ENCODE assay signal across 20 cellular contexts in the genomic region with DNA sequence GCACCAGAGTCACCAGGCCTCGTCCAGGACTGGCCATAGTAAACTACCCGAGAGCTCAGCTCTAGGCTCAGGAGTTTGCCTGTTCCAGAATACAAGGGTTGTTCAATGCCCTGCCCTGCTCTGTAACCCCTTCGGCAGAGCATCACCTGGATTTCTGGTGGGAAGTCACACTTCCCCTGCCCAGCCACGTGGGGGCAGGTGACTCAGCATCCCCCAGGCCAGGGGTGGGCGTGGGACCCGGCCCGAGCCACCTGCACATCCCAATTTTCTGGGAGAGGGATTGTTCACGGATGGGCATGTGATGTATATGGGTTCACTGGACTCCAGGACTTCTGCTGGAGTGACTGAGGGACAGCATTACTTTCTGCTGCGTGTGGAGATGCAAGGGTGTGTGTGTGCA. TPM values are rescaled to one million over a fixed set of nuclear protein-coding genes. Genes with fewer than 3 reads are reported as not detected.
DNase-seq lines count a peak whose midpoint lies in the region; ATAC-seq and TF ChIP-seq lines count a peak whose summit lies in the region.
"Had no signal": no experiment of that assay in that cellular context is flagged by ENCODE, and none has a peak within 500 bp of the region (broad histone marks: within the 10 kb centered on the region; RNA-seq: fewer than 3 reads in every experiment).

No MANE protein-coding gene starts in this region.

- H3K18ac ChIP-seq in H9 (ENCODE audit: insufficient read length, low read depth, low read length) = no peak overlapping the region
- H3K18ac ChIP-seq in neuronal stem cell (ENCODE audit: low read length) = peak overlapping the region; percentile 32

- H2BK5ac ChIP-seq in H9 (ENCODE audit: insufficient read length, low read length) = no peak overlapping the region
- H2BK5ac ChIP-seq in neuronal stem cell (ENCODE audit: low read length) = no peak overlapping the region

- WGBS in H9 (ENCODE audit: extremely low coverage, insufficient read length, low lambda C conversion rate) = no CpG with 5 or more reads among the region's 9 CpGs
- no CpG with 5 or more reads among the region's 9 CpGs for WGBS in neuronal stem cell (ENCODE audit: extremely low coverage in 2 of 2, insufficient read length in 2 of 2, insufficient replicate concordance in 1 of 2), 2 donors

- no peak overlapping the region for H3T11ph ChIP-seq in H9 (ENCODE audit: low read length)

- H3K79me1 ChIP-seq in H9 (ENCODE audit: insufficient read depth, low read depth, low read length, poor library complexity, severe bottlenecking) (no peaks in the 10 kb centered on the region), neuronal stem cell (ENCODE audit: low read depth, low read length) (peaks cover 2% of the 10 kb centered on the region)

- H3K4ac ChIP-seq in H9 (ENCODE audit: low read depth, low read length) (no peak overlapping the region), neuronal stem cell (ENCODE audit: low read length) (no peak overlapping the region)

- H2AFZ ChIP-seq in DND-41 (ENCODE audit: low read depth, low read length) = no peak overlapping the region
- H2AFZ ChIP-seq in H9 (ENCODE audit: low read length) = no peak overlapping the region
- no peak overlapping the region for H2AFZ ChIP-seq in neuronal stem cell (ENCODE audit: low read length)

- H3K56ac ChIP-seq in H9 (ENCODE audit: insufficient read length, low read depth, low read length) = no peak overlapping the region

- no peak overlapping the region for H2AK5ac ChIP-seq in H9 (ENCODE audit: insufficient read length, low read length)
- no peak overlapping the region for H2AK5ac ChIP-seq in neuronal stem cell (ENCODE audit: low read depth, low read length)

- H3K36me3 ChIP-seq in DND-41 (ENCODE audit: insufficient read depth, low read length) (no peaks in the 10 kb centered on the region), neuronal stem cell (replicated peaks in 1 of 2; ENCODE audit: control insufficient read depth in 2 of 2, insufficient read depth in 2 of 2, low read length in 2 of 2) (no peaks in the 10 kb centered on the region)

- TF ChIP-seq CTCF in DND-41 (IDR thresholded peaks at IDR 0.05; ENCODE audit: borderline replicate concordance, extremely low read depth, low read length, poor library complexity, severe bottlenecking) (peak; percentile 33), H9 (conservative IDR thresholded peaks at IDR 0.05) (peak; percentile 60), astrocyte of the spinal cord (IDR thresholded peaks at IDR 0.05; ENCODE audit: low read depth, low read length) (peak; percentile 6)

- no peak overlapping the region for H3K4me2 ChIP-seq in DND-41 (ENCODE audit: insufficient read depth, low read length)
- H3K4me2 ChIP-seq in H9 (ENCODE audit: insufficient read depth, insufficient read length, low read length) = no peak overlapping the region
- H3K4me2 ChIP-seq in neuronal stem cell (ENCODE audit: insufficient read depth, low read length, poor library complexity, severe bottlenecking) = no peak overlapping the region

- H3K27me3 Mint-ChIP-seq in H9 (ENCODE audit: low read depth) = peaks cover 17% of the 10 kb centered on the region
- peaks cover 0 to 9% of the 10 kb centered on the region in 2 donors for H3K27me3 Mint-ChIP-seq in natural killer cell treated with Interleukin-12 subunit alpha and Interleukin-12 subunit beta and Interleukin-15 and Interleukin-18, amount 100 ng/mL, for 72 hours
- H3K27me3 Mint-ChIP-seq: IgD-negative memory B cell had no signal

- H4K5ac ChIP-seq in H9 (ENCODE audit: insufficient read length, low read depth, low read length) = no peak overlapping the region

- H3K9ac ChIP-seq in DND-41 (ENCODE audit: low read depth, low read length) = no peak overlapping the region
- H3K9ac ChIP-seq in H9 (ENCODE audit: extremely low read depth, insufficient read length, low read length) = no peak overlapping the region
- no peak overlapping the region for H3K9ac ChIP-seq in neuronal stem cell (ENCODE audit: low read depth, low read length, poor library complexity)

- no peaks in the 10 kb centered on the region for H3K23me2 ChIP-seq in H9 (ENCODE audit: insufficient read length, low read depth, low read length, poor library complexity, severe bottlenecking)

- H3K27ac ChIP-seq in DND-41 (ENCODE audit: low read length) (no peak overlapping the region), H9 (ENCODE audit: insufficient read length, low read depth, low read length) (no peak overlapping the region), neuronal stem cell (replicated peaks; ENCODE audit: low read length) (no peak overlapping the region)

- H3K9me3 Mint-ChIP-seq in H9 = peaks cover 3% of the 10 kb centered on the region in 2 experiments; a peak in 3 of 5 replicates
- H3K9me3 Mint-ChIP-seq in natural killer cell treated with Interleukin-12 subunit alpha and Interleukin-12 subunit beta and Interleukin-15 and Interleukin-18, amount 100 ng/mL, for 72 hours = no peaks in the 10 kb centered on the region

- H2BK15ac ChIP-seq in H9 (ENCODE audit: low read depth, low read length) (no peak overlapping the region), neuronal stem cell (ENCODE audit: low read length) (no peak overlapping the region)

- H3K9me3 ChIP-seq in DND-41 (ENCODE audit: insufficient read depth, low read length, severe bottlenecking) (no peaks in the 10 kb centered on the region), H9 (ENCODE audit: control insufficient read depth, low read depth, low read length) (no peaks in the 10 kb centered on the region), neuronal stem cell (replicated peaks in 1 of 2; ENCODE audit: control insufficient read depth in 2 of 2, insufficient read depth in 1 of 2, low read depth in 1 of 2, low read length in 2 of 2) (peaks cover 0 to 5% of the 10 kb centered on the region in 2 donors)

- H3K27me3 ChIP-seq in DND-41 (ENCODE audit: insufficient read depth, low read length, poor library complexity) (peaks cover 7% of the 10 kb centered on the region), H9 (ENCODE audit: insufficient read depth, low read length) (no peaks in the 10 kb centered on the region), neuronal stem cell (ENCODE audit: control insufficient read depth in 3 of 3, insufficient read depth in 3 of 3, low read depth in 1 of 3, low read length in 3 of 3) (peaks cover 0 to 9% (median 6%) of the 10 kb centered on the region in 3 experiments)

- no peaks in the 10 kb centered on the region for H3K79me2 ChIP-seq in DND-41 (ENCODE audit: insufficient read depth, low read length)
- H3K79me2 ChIP-seq in H9 (ENCODE audit: insufficient read depth, low read length) = no peaks in the 10 kb centered on the region

- H2BK120ac ChIP-seq in H9 (ENCODE audit: low read depth, low read length, poor library complexity, severe bottlenecking) (no peak overlapping the region), neuronal stem cell (ENCODE audit: low read depth, low read length) (no peak overlapping the region)

- no peak overlapping the region for H2BK20ac ChIP-seq in H9 (ENCODE audit: low read depth, low read length, poor library complexity, severe bottlenecking)

- in situ Hi-C loops in astrocyte of the spinal cord (cut with HindIII; ENCODE audit: low sequenced_read_pairs) = no loop called here

- H4K20me1 ChIP-seq in DND-41 (ENCODE audit: insufficient read depth, low read length) = 0 out of 2 replicates have a peak, but pooled peaks cover 6% of the 10 kb centered on the region
- H4K20me1 ChIP-seq in H9 (ENCODE audit: control insufficient read depth, insufficient read depth, insufficient read length) = no peaks in the 10 kb centered on the region

- DNase-seq in DND-41 (no peak), H9 (peak; percentile 49), astrocyte of the spinal cord (ENCODE audit: low read depth, low spot score) (no peak), neuronal stem cell (ENCODE audit: low spot score) (no peak)
- no peak for DNase-seq in natural killer cell treated with Interleukin-12 subunit alpha and Interleukin-12 subunit beta and Interleukin-15 and Interleukin-18, amount 100 ng/mL, for 72 hours (ENCODE audit: low spot score)
- DNase-seq: activated CD4-positive, alpha-beta T cell treated with anti-CD3 and anti-CD28 coated beads for 48 hours; amygdala; cerebellar nuclear complex; COR-L47; GDM1; hippocampal formation; MV-4-11; NCI-H2029; NCI-H510A treated with DMSO at 0.1 percent for 48 hours; substantia nigra; T1000 had no signal

- H4K91ac ChIP-seq in H9 (ENCODE audit: insufficient read length, low read depth, low read length) (no peak overlapping the region), neuronal stem cell (ENCODE audit: low read depth, low read length, poor library complexity) (no peak overlapping the region)

- H3K27ac Mint-ChIP-seq in H9 = peak overlapping the region in 1 of 3 experiments; percentile 70; a peak in 1 of 7 replicates
- no peak overlapping the region for H3K27ac Mint-ChIP-seq in natural killer cell treated with Interleukin-12 subunit alpha and Interleukin-12 subunit beta and Interleukin-15 and Interleukin-18, amount 100 ng/mL, for 72 hours

- no peak overlapping the region for H3K4me3 ChIP-seq in DND-41 (ENCODE audit: low read depth in 1 of 2, low read length in 2 of 2)
- H3K4me3 ChIP-seq in astrocyte of the spinal cord (ENCODE audit: low read depth, low read length) = no peak overlapping the region
- H3K4me3 ChIP-seq in neuronal stem cell (ENCODE audit: low read length in 2 of 2) = no peak overlapping the region

- H2BK12ac ChIP-seq in H9 (ENCODE audit: insufficient read length, low read depth, low read length) (no peak overlapping the region), neuronal stem cell (ENCODE audit: low read length) (no peak overlapping the region)

- no peak overlapping the region for H4K8ac ChIP-seq in H9 (replicated peaks; ENCODE audit: insufficient read length, low read depth, low read length)
- H4K8ac ChIP-seq in neuronal stem cell (ENCODE audit: low read depth, low read length) = no peak overlapping the region

- no peak overlapping the region for H3K23ac ChIP-seq in H9 (ENCODE audit: insufficient read length, low read depth, low read length)
- H3K23ac ChIP-seq in neuronal stem cell (ENCODE audit: low read depth, low read length, poor library complexity) = no peak overlapping the region

- H3K4me1 Mint-ChIP-seq in H9 = peaks cover 0 to 4% of the 10 kb centered on the region in 2 experiments; a peak in 2 of 4 replicates
- peaks cover 13 to 14% of the 10 kb centered on the region in 2 donors for H3K4me1 Mint-ChIP-seq in natural killer cell treated with Interleukin-12 subunit alpha and Interleukin-12 subunit beta and Interleukin-15 and Interleukin-18, amount 100 ng/mL, for 72 hours (ENCODE audit: low read depth in 2 of 2)

- no peaks in the 10 kb centered on the region; a peak in 1 of 7 replicates for H3K36me3 Mint-ChIP-seq in H9 (ENCODE audit: insufficient read depth in 1 of 3, low read depth in 3 of 3)
- H3K36me3 Mint-ChIP-seq in natural killer cell treated with Interleukin-12 subunit alpha and Interleukin-12 subunit beta and Interleukin-15 and Interleukin-18, amount 100 ng/mL, for 72 hours = peaks cover 7% of the 10 kb centered on the region
- H3K36me3 Mint-ChIP-seq: IgD-negative memory B cell had no signal

- no peak overlapping the region for H3K4me3 Mint-ChIP-seq in H9
- H3K4me3 Mint-ChIP-seq in natural killer cell treated with Interleukin-12 subunit alpha and Interleukin-12 subunit beta and Interleukin-15 and Interleukin-18, amount 100 ng/mL, for 72 hours = no peak overlapping the region
- H3K4me3 Mint-ChIP-seq: IgD-negative memory B cell had no signal

- H3K4me1 ChIP-seq in DND-41 (ENCODE audit: insufficient read depth, low read length) = no peaks in the 10 kb centered on the region
- no peaks in the 10 kb centered on the region for H3K4me1 ChIP-seq in H9 (ENCODE audit: insufficient read depth, low read length)
- peaks cover 0 to 3% of the 10 kb centered on the region in 2 donors for H3K4me1 ChIP-seq in neuronal stem cell (ENCODE audit: control insufficient read depth in 2 of 2, insufficient read depth in 1 of 2, low read depth in 1 of 2, low read length in 2 of 2)

- ATAC-seq in DND-41 (ENCODE audit: insufficient read depth, low read depth) (no peak), HG02642 (IDR thresholded peaks at IDR 0.05; ENCODE audit: poor library complexity, unreplicated experiment) (no peak), GM21390 (IDR thresholded peaks at IDR 0.05; ENCODE audit: unreplicated experiment) (no peak), GM18870 (IDR thresholded peaks at IDR 0.05; ENCODE audit: unreplicated experiment) (no peak)
- no peak for ATAC-seq in natural killer cell treated with Interleukin-12 subunit alpha and Interleukin-12 subunit beta and Interleukin-15 and Interleukin-18, amount 100 ng/mL, for 72 hours

- H3K14ac ChIP-seq in H9 (ENCODE audit: insufficient read depth, low read length) (no peak overlapping the region), neuronal stem cell (ENCODE audit: low read length) (no peak overlapping the region)

RNA-seq across cellular contexts. Expression of a gene that starts 25.8 kb away (rescaled TPM):
- 506 and 520 TPM in 2 replicates for total RNA-seq in H9 (2021)
- 874 TPM for polyA plus RNA-seq in neuronal stem cell (2013, experiment 1 of 2)
- 829 TPM for polyA plus RNA-seq in neuronal stem cell (2013, experiment 2 of 2)
- total RNA-seq in natural killer cell treated with Interleukin-12 subunit alpha and Interleukin-12 subunit beta and Interleukin-15 and Interleukin-18, amount 100 ng/mL, for 72 hours = 100 to 1,000 TPM; 326 to 345 TPM

RNA-seq across cellular contexts. Expression of a gene that starts 26.0 kb away (rescaled TPM):
- 52.3 and 59.5 TPM in 2 replicates for total RNA-seq in H9 (2021)
- 25.0 TPM for polyA plus RNA-seq in neuronal stem cell (2013, experiment 1 of 2)
- polyA plus RNA-seq in neuronal stem cell (2013, experiment 2 of 2) = 25.5 TPM
- 10 to 100 TPM; 39.9 to 57.9 TPM for total RNA-seq in natural killer cell treated with Interleukin-12 subunit alpha and Interleukin-12 subunit beta and Interleukin-15 and Interleukin-18, amount 100 ng/mL, for 72 hours

Comparison
In these comparisons a context has a peak if more than half of its experiments do, and no peak if none do; other contexts are left out.
1. CTCF ChIP-seq: peak in every context shown above with its lines; median percentile 60 in H9; 33 in DND-41; 6 in astrocyte of the spinal cord.